ENCODE assay signal across 20 cellular contexts in the genomic region with DNA sequence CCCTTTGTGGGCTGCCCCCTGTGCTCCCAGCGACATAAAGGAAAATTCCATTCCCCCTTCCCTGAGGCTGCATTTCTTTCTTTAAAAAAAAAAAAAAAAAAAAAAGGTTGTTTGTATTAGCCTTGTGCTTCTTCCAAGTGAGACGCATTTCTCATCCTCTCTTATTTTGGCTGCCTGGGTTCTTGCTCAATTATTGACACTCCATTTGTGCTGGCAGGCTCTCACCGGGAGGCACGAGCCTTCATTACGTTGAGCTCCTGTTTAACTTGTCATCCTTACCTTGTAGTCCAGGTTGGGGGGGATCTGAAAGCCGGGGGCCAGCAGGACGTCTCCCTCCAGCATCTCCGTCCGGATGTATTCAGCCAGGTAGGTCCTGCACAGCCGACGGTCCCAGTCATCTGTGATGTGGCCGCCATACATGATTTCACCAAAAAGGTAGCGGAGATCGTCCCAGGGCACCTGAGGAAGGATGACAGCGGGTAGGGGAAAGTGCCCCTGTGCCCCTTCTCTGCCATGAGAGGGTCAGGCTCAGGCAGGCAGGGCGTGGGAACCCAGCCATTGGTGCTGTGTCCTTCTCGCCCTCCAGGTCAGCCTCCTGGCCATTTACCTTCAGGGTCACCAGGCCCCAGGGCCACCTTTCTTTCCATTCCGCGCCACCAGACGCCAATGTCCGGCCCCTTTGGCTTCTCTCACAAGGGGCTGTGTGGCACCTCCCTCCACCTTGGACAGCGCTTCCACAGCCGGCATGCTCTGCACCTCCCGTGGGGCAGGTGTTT. TPM values are rescaled to one million over a fixed set of nuclear protein-coding genes. Genes with fewer than 3 reads are reported as not detected.
DNase-seq lines count a peak whose midpoint lies in the region; ATAC-seq, FAIRE-seq and TF ChIP-seq lines count a peak whose summit lies in the region.
"Had no signal": no experiment of that assay in that cellular context is flagged by ENCODE, and none has a peak within 500 bp of the region (broad histone marks: within the 10 kb centered on the region; RNA-seq: fewer than 3 reads in every experiment).

No MANE protein-coding gene starts in this region.

- H3K4me3 Mint-ChIP-seq in astrocyte (ENCODE audit: unreplicated experiment), result no peak overlapping the region
- H3K4me3 Mint-ChIP-seq: HFFc6 had no signal

- CTCF ChIA-PET in SK-N-SH (lab: Yijun Ruan, JAX), result no interaction called here

- H3K4me2 ChIP-seq in SK-N-SH (no peak overlapping the region), astrocyte (ENCODE audit: low read length) (no peak overlapping the region)
- H3K4me2 ChIP-seq: BLaER1 treated with 17β-estradiol and CSF1 and Interleukin-3, amounts not matched to agents 10 nM and 100 nM had no signal

- H3K79me2 ChIP-seq in SK-N-SH (ENCODE audit: insufficient read depth), result no peaks in the 10 kb centered on the region
- H3K79me2 ChIP-seq in astrocyte (ENCODE audit: insufficient read depth, low read length), result no peaks in the 10 kb centered on the region

- POLR2A ChIA-PET in SK-N-SH (lab: Yijun Ruan, JAX), result interaction anchor here (0.6 kb wide), 1 partner anchor 93 kb away, joined by 4 read pairs; no protein-coding TSS in a partner anchor

- H3K36me3 ChIP-seq in SK-N-SH (replicated peaks in 1 of 2; ENCODE audit: control insufficient read depth in 1 of 2, insufficient read depth in 2 of 2, low read length in 1 of 2) (peaks cover 19 to 49% of the 10 kb centered on the region in 2 experiments), astrocyte (ENCODE audit: insufficient read depth, low read length) (peaks cover 6% of the 10 kb centered on the region), kidney (ENCODE audit: control insufficient read depth in 1 of 2, insufficient read depth in 2 of 2, low read length in 2 of 2) (peaks cover 8 to 19% of the 10 kb centered on the region in 2 donors)

- 96% methylated on average over 24 of the region's 24 CpGs for WGBS in SK-N-SH (ENCODE audit: low lambda C conversion rate)

- H3K9ac ChIP-seq in SK-N-SH (no peak overlapping the region), astrocyte (ENCODE audit: low read length) (no peak overlapping the region), kidney (ENCODE audit: low read length in 2 of 2) (no peak overlapping the region)
- H3K9ac ChIP-seq: BLaER1 treated with 17β-estradiol and CSF1 and Interleukin-3, amounts not matched to agents 10 nM and 100 nM; GM23248 had no signal

- peaks cover 8% of the 10 kb centered on the region for H3K4me1 Mint-ChIP-seq in astrocyte (ENCODE audit: low read depth, unreplicated experiment)

- H3K27me3 Mint-ChIP-seq in astrocyte (ENCODE audit: low read depth, unreplicated experiment), result no peaks in the 10 kb centered on the region

- no peaks in the 10 kb centered on the region for H3F3A ChIP-seq in SK-N-SH (replicated peaks; ENCODE audit: insufficient read depth)

- no peaks in the 10 kb centered on the region for H3K9me2 ChIP-seq in SK-N-SH

- TF ChIP-seq CTCF in SK-N-SH (IDR thresholded peaks at IDR 0.05), result no peak
- no peak for TF ChIP-seq CTCF in astrocyte (IDR thresholded peaks at IDR 0.05; ENCODE audit: insufficient read depth, low read depth, low read length)
- no peak for TF ChIP-seq CTCF in kidney (IDR thresholded peaks at IDR 0.05; ENCODE audit: borderline replicate concordance, extremely low read depth, insufficient read depth)

- peaks cover 13% of the 10 kb centered on the region for H3K36me3 Mint-ChIP-seq in astrocyte (ENCODE audit: low read depth, unreplicated experiment)

- H3K27me3 ChIP-seq in SK-N-SH (ENCODE audit: insufficient read depth) (no peaks in the 10 kb centered on the region), astrocyte (ENCODE audit: insufficient read depth, low read length) (no peaks in the 10 kb centered on the region)
- H3K27me3 ChIP-seq: BLaER1 treated with 17β-estradiol and CSF1 and Interleukin-3, amounts not matched to agents 10 nM and 100 nM had no signal

- ATAC-seq in SK-N-SH treated with all-trans-retinoic acid at 6 μM for 48 hours, result no peak
- ATAC-seq in sciatic nerve, result peak; percentile 18
- ATAC-seq in GM18868 (IDR thresholded peaks at IDR 0.05; ENCODE audit: unreplicated experiment), result no peak

- DNase-seq in SK-N-SH, result no peak
- no peak for DNase-seq in astrocyte (ENCODE audit: low read depth)
- peak; percentile 65 for DNase-seq in kidney
- DNase-seq in sciatic nerve (ENCODE audit: low spot score), result no peak
- DNase-seq in effector CD8-positive, alpha-beta T cell (lab: John Stamatoyannopoulos, UW), result no peak
- DNase-seq in amniotic stem cell (lab: John Stamatoyannopoulos, UW), result no peak
- DNase-seq: COR-L47, GM23248, HFFc6, NCI-H1417, NCI-H1930, NCI-H2171 treated with DMSO at 0.1 percent for 48 hours, NCI-H510A treated with DMSO at 0.1 percent for 48 hours, SHP77 treated with DMSO at 0.1 percent for 48 hours had no signal

- H2AFZ ChIP-seq in SK-N-SH (ENCODE audit: low read depth) (no peak overlapping the region), astrocyte (ENCODE audit: low read depth, low read length) (no peak overlapping the region)
- H2AFZ ChIP-seq: GM23248 had no signal

- intact Hi-C loops in kidney (cut with DNase I) (no loop called here), sciatic nerve (cut with DNase I) (loop anchor here (10.0 kb wide), 1 partner anchor 174 kb away; no protein-coding TSS in a partner anchor)

- H4K20me1 ChIP-seq in SK-N-SH (ENCODE audit: insufficient read depth), result no peaks in the 10 kb centered on the region
- H4K20me1 ChIP-seq in astrocyte (ENCODE audit: insufficient read depth, low read length), result peaks cover 29% of the 10 kb centered on the region

- FAIRE-seq in astrocyte (lab: Jason Lieb, UNC) (no peak), kidney (lab: Jason Lieb, UNC) (no peak)
- FAIRE-seq: GM18507, RCC 7860 had no signal

- no peaks in the 10 kb centered on the region for H3K9me3 Mint-ChIP-seq in astrocyte (ENCODE audit: unreplicated experiment)
- H3K9me3 Mint-ChIP-seq: HFFc6 had no signal

- TF ChIP-seq EP300 in SK-N-SH (IDR thresholded peaks at IDR 0.05; ENCODE audit: borderline replicate concordance in 1 of 2, low read depth in 1 of 2, low read length in 1 of 2), result no peak

- H3K9me3 ChIP-seq in SK-N-SH (no peaks in the 10 kb centered on the region), astrocyte (ENCODE audit: insufficient read depth, low read depth, low read length) (no peaks in the 10 kb centered on the region), kidney (ENCODE audit: control insufficient read depth in 1 of 2, low read length in 2 of 2) (no peaks in the 10 kb centered on the region)
- H3K9me3 ChIP-seq: BLaER1 treated with 17β-estradiol and CSF1 and Interleukin-3, amounts not matched to agents 10 nM and 100 nM had no signal

- peak overlapping the region; percentile 75 for H3K27ac Mint-ChIP-seq in astrocyte (ENCODE audit: unreplicated experiment)
- H3K27ac Mint-ChIP-seq: HFFc6 had no signal

- H3K4me1 ChIP-seq in SK-N-SH (ENCODE audit: control insufficient read depth in 1 of 2, insufficient read depth in 2 of 2, low read depth in 1 of 2, low read length in 1 of 2), result peaks cover 0 to 6% of the 10 kb centered on the region in 2 experiments; a peak in 1 of 4 replicates
- H3K4me1 ChIP-seq in astrocyte (ENCODE audit: insufficient read depth, low read length), result no peaks in the 10 kb centered on the region
- H3K4me1 ChIP-seq in kidney (ENCODE audit: control insufficient read depth in 1 of 2, insufficient read depth in 1 of 2, low read depth in 1 of 2, low read length in 2 of 2), result peaks cover 0 to 2% of the 10 kb centered on the region in 2 donors

- H3K27ac ChIP-seq in SK-N-SH (ENCODE audit: low read depth in 2 of 2, low read length in 1 of 2) (no peak overlapping the region), astrocyte (ENCODE audit: low read depth, low read length) (no peak overlapping the region), kidney (ENCODE audit: low read depth in 2 of 2, low read length in 2 of 2) (no peak overlapping the region)
- H3K27ac ChIP-seq: 22Rv1; BLaER1 treated with 17β-estradiol and CSF1 and Interleukin-3, amounts not matched to agents 10 nM and 100 nM; GM23248 had no signal

- TF ChIP-seq RAD21 in SK-N-SH (IDR thresholded peaks at IDR 0.05; ENCODE audit: low read length), result no peak

- no peak overlapping the region for H3K4me3 ChIP-seq in SK-N-SH (ENCODE audit: low read depth in 2 of 2, low read length in 1 of 2)
- H3K4me3 ChIP-seq in astrocyte (ENCODE audit: insufficient read depth, low read depth, low read length), result no peak overlapping the region
- no peak overlapping the region for H3K4me3 ChIP-seq in kidney (ENCODE audit: low read length in 2 of 2)
- H3K4me3 ChIP-seq: BLaER1 treated with 17β-estradiol and CSF1 and Interleukin-3, amounts not matched to agents 10 nM and 100 nM; GM23248 had no signal

TF ChIP-seq in SK-N-SH, 30 proteins besides CTCF, POLR2A, EP300 and RAD21 (continues in another document):
- TF ChIP-seq SIN3A (IDR thresholded peaks at IDR 0.05; ENCODE audit: borderline replicate concordance, low read depth, low read length), result no peak

TF ChIP-seq in SK-N-SH treated with all-trans-retinoic acid at 6 μM for 48 hours, 23 proteins besides CTCF, POLR2A, EP300 and RAD21:
- no peak for TF ChIP-seq TCF4 (CRISPR knock-in tag; IDR thresholded peaks at IDR 0.05; ENCODE audit: borderline replicate concordance)

RNA-seq across cellular contexts. Expression of a gene that starts 50.6 kb away (rescaled TPM):
- polyA plus RNA-seq in SK-N-SH (2012; rRNA removed), result 88.4 and 106 TPM in 2 replicates
- polyA plus RNA-seq in SK-N-SH (2012; cell fraction: cytosol; rRNA removed), result 35.9 and 56.9 TPM in 2 replicates
- polyA plus RNA-seq in SK-N-SH (2012; cell fraction: nucleus; rRNA removed), result 264 and 311 TPM in 2 replicates
- 31.3 and 32.0 TPM in 2 replicates for total RNA-seq in astrocyte
- 65.4 TPM for total RNA-seq in kidney
- polyA plus RNA-seq in kidney (ENCODE audit: insufficient read depth, low read depth, low replicate concordance), result 15.6 TPM
- total RNA-seq in sciatic nerve, result 59.2 TPM
